ENCODE assay signal across 13 cellular contexts in the genomic region with DNA sequence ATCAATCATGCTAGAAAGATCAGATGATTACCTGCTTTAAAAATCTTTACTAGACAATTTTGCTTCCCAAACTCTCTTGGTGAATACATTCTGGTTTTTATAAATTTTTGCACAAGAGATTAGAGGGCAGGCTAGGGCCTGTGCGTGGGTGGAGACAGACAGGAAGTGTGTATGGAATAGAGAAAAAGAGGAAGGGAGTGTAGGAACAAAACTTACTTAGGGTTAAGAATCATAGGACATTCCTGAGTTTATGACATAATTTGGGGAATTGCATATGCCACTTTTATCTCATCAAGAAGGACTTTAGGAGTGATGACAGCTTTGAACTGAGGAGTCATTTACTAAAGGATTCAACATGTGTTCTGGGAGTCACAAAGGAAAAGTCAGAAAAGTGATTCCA. TPM values are rescaled to one million over a fixed set of nuclear protein-coding genes. Genes with fewer than 3 reads are reported as not detected.
A peak's percentile ranks its signal among the peaks of the same experiment; 100 is the strongest.
DNase-seq lines count a peak whose midpoint lies in the region; ATAC-seq, FAIRE-seq and TF ChIP-seq lines count a peak whose summit lies in the region.
"Had no signal": no experiment of that assay in that cellular context is flagged by ENCODE, and none has a peak within 500 bp of the region (broad histone marks: within the 10 kb centered on the region; RNA-seq: fewer than 3 reads in every experiment).

No MANE protein-coding gene starts in this region.

- no peak for FAIRE-seq in HepG2 (lab: Jason Lieb, UNC)

- CTCF ChIA-PET in HepG2 (lab: Yijun Ruan, JAX; ENCODE audit: low intra/inter-chr PET ratio, low total read pairs), result no interaction called here

- no peaks in the 10 kb centered on the region for H3K9me3 ChIP-seq in HepG2 (ENCODE audit: low read length)
- no peaks in the 10 kb centered on the region for H3K9me3 ChIP-seq in smooth muscle cell (replicated peaks; ENCODE audit: low read depth)
- no peaks in the 10 kb centered on the region for H3K9me3 ChIP-seq in BE2C

- TF ChIP-seq EP300 in HepG2 (IDR thresholded peaks at IDR 0.05; ENCODE audit: low read depth in 2 of 2, low read length in 2 of 2) (no peak), HepG2 (CRISPR knock-in tag; IDR thresholded peaks at IDR 0.05; ENCODE audit: borderline replicate concordance) (no peak)

- H3F3A ChIP-seq in smooth muscle cell (ENCODE audit: low read depth), result peaks cover 48% of the 10 kb centered on the region

- no peak overlapping the region for H3K4me3 Mint-ChIP-seq in chondrocyte (ENCODE audit: unreplicated experiment)
- H3K4me3 Mint-ChIP-seq: CD4-positive, alpha-beta T cell; natural killer cell had no signal

- H3K27me3 Mint-ChIP-seq in chondrocyte (ENCODE audit: low read depth), result no peaks in the 10 kb centered on the region
- H3K27me3 Mint-ChIP-seq: brain; CD4-positive, alpha-beta T cell had no signal

- no peak; the same call in 2 of the 3 replicates for ATAC-seq in HepG2
- ATAC-seq in HG02852 (IDR thresholded peaks at IDR 0.05; ENCODE audit: unreplicated experiment), result no peak
- no peak for ATAC-seq in HG02973 (IDR thresholded peaks at IDR 0.05; ENCODE audit: unreplicated experiment)
- ATAC-seq: natural killer cell had no signal

- H2AFZ ChIP-seq in HepG2 (ENCODE audit: low read length) (no peak overlapping the region), smooth muscle cell (ENCODE audit: low read depth) (no peak overlapping the region)

- H3K27me3 ChIP-seq in HepG2 (ENCODE audit: control insufficient read depth in 1 of 2, insufficient read depth in 2 of 2, low read length in 2 of 2), result no peaks in the 10 kb centered on the region
- no peaks in the 10 kb centered on the region for H3K27me3 ChIP-seq in smooth muscle cell (ENCODE audit: low read depth)
- H3K27me3 ChIP-seq in BE2C, result no peaks in the 10 kb centered on the region

- no peak for TF ChIP-seq CTCF in chondrocyte (IDR thresholded peaks at IDR 0.05)
- TF ChIP-seq CTCF in HepG2 (CRISPR knock-in tag; IDR thresholded peaks at IDR 0.05), result no peak
- TF ChIP-seq CTCF in smooth muscle cell (IDR thresholded peaks at IDR 0.05; ENCODE audit: borderline replicate concordance, insufficient read depth, poor library complexity, severe bottlenecking), result no peak
- TF ChIP-seq CTCF in BE2C (IDR thresholded peaks at IDR 0.05; ENCODE audit: low read depth, low read length), result no peak

- H3K4me1 ChIP-seq in HepG2 (ENCODE audit: insufficient read depth, low read length), result peaks cover 53% of the 10 kb centered on the region
- peaks cover 26% of the 10 kb centered on the region for H3K4me1 ChIP-seq in smooth muscle cell (ENCODE audit: low read depth)
- no peaks in the 10 kb centered on the region for H3K4me1 ChIP-seq in BE2C

- H3K9ac ChIP-seq in HepG2 (ENCODE audit: insufficient read depth, low read depth, low read length) (no peak overlapping the region), smooth muscle cell (ENCODE audit: low read depth) (peak overlapping the region; percentile 11)

- no TSS peak for BruUV-seq in HepG2 (replicated peaks; lab: Mats Ljungman, UMichigan)

- in situ Hi-C loops in HepG2 (cut with HindIII; ENCODE audit: extremely low pct_ligation_motif_present, low pct_unique_long_range_greater_than_20kb), result no loop called here

- peaks cover 40% of the 10 kb centered on the region for H3K36me3 Mint-ChIP-seq in chondrocyte (ENCODE audit: low read depth)
- H3K36me3 Mint-ChIP-seq: natural killer cell had no signal

- DNase-seq in Kasumi-1 (lab: John Stamatoyannopoulos, UW) (peak; percentile 40 to 51), chondrocyte (ENCODE audit: low spot score) (no peak), HepG2 (ENCODE audit: low spot score) (no peak), smooth muscle cell (lab: John Stamatoyannopoulos, UW; ENCODE audit: unreplicated experiment) (no peak), BE2C (no peak), NCI-H2196 (lab: John Stamatoyannopoulos, UW; ENCODE audit: unreplicated experiment) (no peak)
- DNase-seq: CD4-positive, alpha-beta T cell; natural killer cell; NCI-H2171; SW 1271 had no signal

- peak overlapping the region; percentile 75 for H3K27ac Mint-ChIP-seq in chondrocyte (ENCODE audit: unreplicated experiment)
- H3K27ac Mint-ChIP-seq: CD4-positive, alpha-beta T cell; natural killer cell had no signal

- peaks cover 7% of the 10 kb centered on the region for H4K20me1 ChIP-seq in HepG2 (ENCODE audit: insufficient read depth, low read length)
- H4K20me1 ChIP-seq in smooth muscle cell (ENCODE audit: low read depth), result peaks cover 52% of the 10 kb centered on the region

- H3K4me2 ChIP-seq in HepG2 (ENCODE audit: low read depth, low read length) (0 out of 2 replicates have a peak overlapping the region, but pooled peaks have one; percentile 12), smooth muscle cell (peak overlapping the region; percentile 60)

- no peak for TF ChIP-seq RAD21 in HepG2 (CRISPR knock-in tag; IDR thresholded peaks at IDR 0.05)

- peaks cover 33% of the 10 kb centered on the region for H3K4me1 Mint-ChIP-seq in chondrocyte (ENCODE audit: low read depth)
- H3K4me1 Mint-ChIP-seq: natural killer cell had no signal

- H3K4me3 ChIP-seq in HepG2 (replicated peaks in 1 of 3; ENCODE audit: insufficient read depth in 1 of 3, low read depth in 2 of 3, low read length in 3 of 3) (no peak overlapping the region), smooth muscle cell (no peak overlapping the region), BE2C (ENCODE audit: low read depth, low read length) (no peak overlapping the region)

- H3K27ac ChIP-seq in HepG2 (ENCODE audit: extremely low read length, insufficient read depth, low read length), result peak overlapping the region; percentile 61
- H3K27ac ChIP-seq in smooth muscle cell (ENCODE audit: low read depth), result peak overlapping the region; percentile 87

- no peaks in the 10 kb centered on the region for H3K9me3 Mint-ChIP-seq in chondrocyte (ENCODE audit: low read depth)
- H3K9me3 Mint-ChIP-seq: brain; CD4-positive, alpha-beta T cell; natural killer cell had no signal

- no peak for TF ChIP-seq POLR2A in HepG2 (IDR thresholded peaks at IDR 0.05; ENCODE audit: insufficient read depth in 1 of 2, low read depth in 2 of 2, low read length in 2 of 2)

- POLR2A ChIA-PET in HepG2 (lab: Yijun Ruan, JAX), result interaction anchor here (0.6 to 2.2 kb wide), 2 partner anchors 32 to 123 kb away, joined by 3 to 10 read pairs; a partner anchor contains a TSS

- 91% methylated on average over 1 of the region's 1 CpG for WGBS in HepG2 (ENCODE audit: low lambda C conversion rate)
- WGBS in smooth muscle cell (ENCODE audit: low lambda C conversion rate), result 6% methylated on average over 1 of the region's 1 CpG

- peaks cover 17 to 35% of the 10 kb centered on the region in 2 experiments for H3K36me3 ChIP-seq in HepG2 (replicated peaks in 1 of 2; ENCODE audit: control insufficient read depth in 1 of 2, insufficient read depth in 2 of 2, low read length in 2 of 2)
- peaks cover 16% of the 10 kb centered on the region for H3K36me3 ChIP-seq in smooth muscle cell (ENCODE audit: low read depth)
- peaks cover 97% of the 10 kb centered on the region for H3K36me3 ChIP-seq in BE2C

- intact Hi-C loops in HepG2 (cut with micrococcal nuclease; ENCODE audit: unreplicated experiment), result no loop called here

- H3K79me2 ChIP-seq in HepG2 (ENCODE audit: insufficient read depth, low read length), result no peaks in the 10 kb centered on the region
- H3K79me2 ChIP-seq in smooth muscle cell (ENCODE audit: low read depth), result peaks cover 17% of the 10 kb centered on the region

TF ChIP-seq in HepG2, 621 proteins besides CTCF, POLR2A, EP300 and RAD21 (continues in another document):
- TF ChIP-seq CAMTA2 (CRISPR knock-in tag; IDR thresholded peaks at IDR 0.05; ENCODE audit: borderline replicate concordance) (no peak), ZFP62 (CRISPR knock-in tag; IDR thresholded peaks at IDR 0.05) (no peak)
- TF ChIP-seq, protein P1, sequence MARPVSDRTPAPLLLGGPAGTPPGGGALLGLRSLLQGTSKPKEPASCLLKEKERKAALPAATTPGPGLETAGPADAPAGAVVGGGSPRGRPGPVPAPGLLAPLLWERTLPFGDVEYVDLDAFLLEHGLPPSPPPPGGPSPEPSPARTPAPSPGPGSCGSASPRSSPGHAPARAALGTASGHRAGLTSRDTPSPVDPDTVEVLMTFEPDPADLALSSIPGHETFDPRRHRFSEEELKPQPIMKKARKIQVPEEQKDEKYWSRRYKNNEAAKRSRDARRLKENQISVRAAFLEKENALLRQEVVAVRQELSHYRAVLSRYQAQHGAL (CRISPR knock-in tag; IDR thresholded peaks at IDR 0.05; ENCODE audit: not compliant biosample characterization), result no peak

RNA-seq across cellular contexts. Expression of a gene that starts 31.3 kb away (rescaled TPM):
- total RNA-seq in chondrocyte, result 405 to 481 TPM (median 466 TPM) in 3 replicates
- 56.4 and 109 TPM in 2 replicates for total RNA-seq in HepG2 (2016; rRNA removed; fragmentation: Illumina TruSeq; extraction: Trizol)
- 12.3 and 15.0 TPM in 2 replicates for total RNA-seq in HepG2 (2016; cell fraction: cytosol; rRNA removed; fragmentation: Illumina TruSeq; extraction: Trizol; ENCODE audit: low read depth)
- 48.3 and 110 TPM in 2 replicates for total RNA-seq in HepG2 (2016; cell fraction: insoluble cytoplasmic fraction; rRNA removed; fragmentation: Illumina TruSeq; extraction: Trizol)
- total RNA-seq in HepG2 (2016; cell fraction: membrane; rRNA removed; fragmentation: Illumina TruSeq; extraction: Trizol), result 19.7 and 21.8 TPM in 2 replicates
- 137 and 161 TPM in 2 replicates for total RNA-seq in HepG2 (2016; cell fraction: nucleus; rRNA removed; fragmentation: Illumina TruSeq; extraction: Trizol)
- polyA plus RNA-seq in HepG2 (2011; rRNA removed), result 124 and 127 TPM in 2 replicates
- 101 and 116 TPM in 2 replicates for polyA plus RNA-seq in HepG2 (2011; cell fraction: cytosol; rRNA removed)
- polyA plus RNA-seq in HepG2 (2011; cell fraction: nucleus; rRNA removed), result 265 and 290 TPM in 2 replicates
- polyA plus RNA-seq in HepG2 (2012), result 106 and 132 TPM in 2 replicates
- polyA plus RNA-seq in HepG2 (2016; cell fraction: cytosol; fragmentation: Illumina TruSeq; extraction: Trizol; ENCODE audit: low read depth), result 5.0 and 5.8 TPM in 2 replicates
- 59.1 and 60.9 TPM in 2 replicates for polyA plus RNA-seq in HepG2 (2016; cell fraction: insoluble cytoplasmic fraction; fragmentation: Illumina TruSeq; extraction: Trizol; ENCODE audit: low read depth)
- polyA plus RNA-seq in HepG2 (2016; cell fraction: membrane; fragmentation: Illumina TruSeq; extraction: Trizol; ENCODE audit: low read depth), result 8.8 and 14.3 TPM in 2 replicates
- polyA plus RNA-seq in HepG2 (2016; cell fraction: nucleus; fragmentation: Illumina TruSeq; extraction: Trizol; ENCODE audit: insufficient read depth, low read depth), result 286 and 312 TPM in 2 replicates
- polyA minus RNA-seq in HepG2 (2011; rRNA and poly(A)+ RNA removed; ENCODE audit: low replicate concordance), result 105 and 627 TPM in 2 replicates
- 120 and 164 TPM in 2 replicates for polyA minus RNA-seq in HepG2 (2011; cell fraction: cytosol; rRNA and poly(A)+ RNA removed)
- 204 and 208 TPM in 2 replicates for polyA minus RNA-seq in HepG2 (2011; cell fraction: nucleus; rRNA and poly(A)+ RNA removed)
- total RNA-seq in smooth muscle cell, result 244 and 306 TPM in 2 replicates
- 191 and 246 TPM in 2 replicates for polyA plus RNA-seq in smooth muscle cell
- 74.8 TPM for polyA plus RNA-seq in BE2C (2012; ENCODE audit: insufficient read depth, insufficient read length, low read depth)
- total RNA-seq: CD4-positive, alpha-beta T cell; natural killer cell had no signal

Comparison
In these comparisons a context has a peak if more than half of its experiments do, and no peak if none do; other contexts are left out.
1. DNase-seq: peak in Kasumi-1 (2 of 2); none in chondrocyte (single experiment), HepG2 (single experiment), smooth muscle cell (single experiment), BE2C (single experiment) and NCI-H2196 (single experiment).